11 cellular contexts compared by ENCODE assay signal in genomic region chr4:122632396-122633143, GRCh38. TPM values are rescaled to one million over a fixed set of nuclear protein-coding genes. Genes with fewer than 3 reads are reported as not detected.
DNase-seq lines count a peak whose midpoint lies in the region; ATAC-seq and TF ChIP-seq lines count a peak whose summit lies in the region.
"Had no signal": no experiment of that assay in that cellular context is flagged by ENCODE, and none has a peak within 500 bp of the region (broad histone marks: within the 10 kb centered on the region; RNA-seq: fewer than 3 reads in every experiment).

No MANE protein-coding gene starts in this region.

- no peaks in the 10 kb centered on the region for H3K27me3 ChIP-seq in lower lobe of right lung (ENCODE audit: low read depth)
- H3K27me3 ChIP-seq in CD4-positive, alpha-beta memory T cell (ENCODE audit: insufficient read depth, low read length) = no peaks in the 10 kb centered on the region
- H3K27me3 ChIP-seq in HAP-1 (ENCODE audit: low read depth) = peaks cover 7% of the 10 kb centered on the region
- no peaks in the 10 kb centered on the region for H3K27me3 ChIP-seq in GM23248 (replicated peaks; ENCODE audit: insufficient read depth)
- H3K27me3 ChIP-seq: vagina had no signal

- no peak for DNase-seq in activated CD4-positive, CD25-positive, alpha-beta regulatory T cell treated with anti-CD3 and anti-CD28 coated beads, Interleukin-2, amount 50 U/mL, for 72 hours
- DNase-seq in lower lobe of right lung (no peak), HAP-1 (ENCODE audit: low spot score in 2 of 2) (no peak), GM23248 (no peak)
- no peak for DNase-seq in CD4-positive, alpha-beta memory T cell

- H3K9ac ChIP-seq in GM23248 = no peak overlapping the region
- H3K9ac ChIP-seq: KMS-11 had no signal

- H3F3A ChIP-seq in GM23248 (ENCODE audit: insufficient read depth) = peaks cover 5% of the 10 kb centered on the region; the same call in 1 of the 2 replicates

- intact Hi-C loops in lower lobe of right lung (cut with DNase I) = no loop called here
- intact Hi-C loops in CD4-positive, alpha-beta memory T cell (cut with micrococcal nuclease) = no loop called here

- H3K27ac ChIP-seq in lower lobe of right lung = no peak overlapping the region
- H3K27ac ChIP-seq in CD4-positive, alpha-beta memory T cell (ENCODE audit: low read depth, low read length) = no peak overlapping the region
- no peak overlapping the region for H3K27ac ChIP-seq in GM23248
- H3K27ac ChIP-seq: A549, KMS-11, vagina had no signal

- H3K36me3 Mint-ChIP-seq in CD4-positive, alpha-beta memory T cell = no peaks in the 10 kb centered on the region

- H3K4me3 Mint-ChIP-seq in CD4-positive, alpha-beta memory T cell = peak overlapping the region in 4 of 8 donors; percentile 3 to 41 (median 32)

- H3K9me2 ChIP-seq in GM23248 (ENCODE audit: insufficient read depth) = no peaks in the 10 kb centered on the region; the same call in 1 of the 2 replicates

- ATAC-seq in activated CD4-positive, CD25-positive, alpha-beta regulatory T cell treated with anti-CD3 and anti-CD28 coated beads, Interleukin-2, amount 50 U/mL, for 24 hours = peak; percentile 53 to 73
- ATAC-seq in GM21786 (IDR thresholded peaks at IDR 0.05; ENCODE audit: unreplicated experiment) (peak; percentile 72), HG03558 (IDR thresholded peaks at IDR 0.05; ENCODE audit: extremely low read depth, unreplicated experiment) (peak; percentile 86), lower lobe of right lung (peak; percentile 86 to 94)
- ATAC-seq: A549 had no signal

- H3K4me2 ChIP-seq in GM23248 (ENCODE audit: unreplicated experiment) = no peak overlapping the region
- H3K4me2 ChIP-seq: A549, KMS-11 had no signal

- peaks cover 0 to 2% (median 0%) of the 10 kb centered on the region in 8 donors for H3K9me3 Mint-ChIP-seq in CD4-positive, alpha-beta memory T cell

- WGBS in GM23248 (ENCODE audit: low coverage in 1 of 2, low lambda C conversion rate in 2 of 2, missing lambda C conversion rate in 2 of 2), 2 experiments = 75 to 81% methylated on average over 7 of the region's 7 CpGs

- H3K4me1 ChIP-seq in lower lobe of right lung (no peaks in the 10 kb centered on the region), HAP-1 (peaks cover 3% of the 10 kb centered on the region; the same call in 1 of the 2 replicates), GM23248 (ENCODE audit: insufficient read depth) (peaks cover 6% of the 10 kb centered on the region)
- peaks cover 38% of the 10 kb centered on the region for H3K4me1 ChIP-seq in CD4-positive, alpha-beta memory T cell (ENCODE audit: insufficient read depth, low read length)
- H3K4me1 ChIP-seq: A549, vagina had no signal

- H3K36me3 ChIP-seq in lower lobe of right lung (no peaks in the 10 kb centered on the region), HAP-1 (replicated peaks) (no peaks in the 10 kb centered on the region), GM23248 (ENCODE audit: low read depth) (no peaks in the 10 kb centered on the region)
- no peaks in the 10 kb centered on the region for H3K36me3 ChIP-seq in CD4-positive, alpha-beta memory T cell (ENCODE audit: insufficient read depth, low read length)
- H3K36me3 ChIP-seq: vagina had no signal

- H3K79me2 ChIP-seq in GM23248 (ENCODE audit: insufficient read depth) = no peaks in the 10 kb centered on the region

- H4K20me1 ChIP-seq in GM23248 (ENCODE audit: insufficient read depth) = no peaks in the 10 kb centered on the region

- H3K9me3 ChIP-seq in lower lobe of right lung = no peaks in the 10 kb centered on the region
- H3K9me3 ChIP-seq in CD4-positive, alpha-beta memory T cell (ENCODE audit: control insufficient read depth in 1 of 2, low read length in 2 of 2) = no peaks in the 10 kb centered on the region
- H3K9me3 ChIP-seq in HAP-1 = no peaks in the 10 kb centered on the region
- H3K9me3 ChIP-seq in GM23248 (ENCODE audit: low read depth) = no peaks in the 10 kb centered on the region
- H3K9me3 ChIP-seq: A549, vagina had no signal

- peak overlapping the region in 3 of 7 donors; percentile 2 to 78 (median 70) for H3K27ac Mint-ChIP-seq in CD4-positive, alpha-beta memory T cell

- POLR2A ChIA-PET in CD4-positive, alpha-beta memory T cell (lab: Charles Lee; ENCODE audit: partially characterized antibody) = interaction anchor here (1.6 to 1.9 kb wide), 2 partner anchors 13 to 16 kb away, joined by 5 to 6 read pairs; no protein-coding TSS in a partner anchor

- H3K4me3 ChIP-seq in lower lobe of right lung (no peak overlapping the region), HAP-1 (no peak overlapping the region), GM23248 (no peak overlapping the region)
- no peak overlapping the region for H3K4me3 ChIP-seq in CD4-positive, alpha-beta memory T cell (ENCODE audit: low read length in 2 of 2)
- H3K4me3 ChIP-seq: A549, vagina had no signal

- no peak overlapping the region for H2AFZ ChIP-seq in GM23248

- H3K27me3 Mint-ChIP-seq in CD4-positive, alpha-beta memory T cell = peaks cover 1 to 6% of the 10 kb centered on the region in 2 donors

- CTCF ChIA-PET in CD4-positive, alpha-beta memory T cell (lab: Charles Lee; ENCODE audit: partially characterized antibody) = interaction anchor here (0.7 to 1.5 kb wide), 3 partner anchors 29 to 85 kb away, joined by 3 to 9 read pairs (median 3); no protein-coding TSS in a partner anchor

- H3K4me1 Mint-ChIP-seq in CD4-positive, alpha-beta memory T cell = peaks cover 16 to 38% (median 31%) of the 10 kb centered on the region in 4 donors

- in situ Hi-C loops in HAP-1 (cut with MboI; ENCODE audit: low sequenced_read_pairs) (no loop called here), GM23248 (cut with MboI) (no loop called here)

- TF ChIP-seq CTCF in lower lobe of right lung (IDR thresholded peaks at IDR 0.05) = no peak

RNA-seq across cellular contexts. Expression of gene IL21, which starts 11.7 kb away (rescaled TPM):
- total RNA-seq in lower lobe of right lung = not detected
- total RNA-seq in CD4-positive, alpha-beta memory T cell = under 1 TPM in 1 of 2 experiments, not detected in 1; 0.28 TPM
- polyA plus RNA-seq in CD4-positive, alpha-beta memory T cell = under 1 TPM in 1 of 2 donors, not detected in 1; 0.10 TPM
- total RNA-seq in GM23248 (2014; rRNA removed; shearing (Covaris generic)) = not detected in 2 replicates
- not detected in 2 replicates for polyA plus RNA-seq in GM23248 (2016; fragmentation: Nextera tagmentation; extraction: Ambion mirVana)
- total RNA-seq: vagina had no signal
- polyA plus RNA-seq: A549 had no signal
